16 cellular contexts compared by ENCODE assay signal in the genomic region with DNA sequence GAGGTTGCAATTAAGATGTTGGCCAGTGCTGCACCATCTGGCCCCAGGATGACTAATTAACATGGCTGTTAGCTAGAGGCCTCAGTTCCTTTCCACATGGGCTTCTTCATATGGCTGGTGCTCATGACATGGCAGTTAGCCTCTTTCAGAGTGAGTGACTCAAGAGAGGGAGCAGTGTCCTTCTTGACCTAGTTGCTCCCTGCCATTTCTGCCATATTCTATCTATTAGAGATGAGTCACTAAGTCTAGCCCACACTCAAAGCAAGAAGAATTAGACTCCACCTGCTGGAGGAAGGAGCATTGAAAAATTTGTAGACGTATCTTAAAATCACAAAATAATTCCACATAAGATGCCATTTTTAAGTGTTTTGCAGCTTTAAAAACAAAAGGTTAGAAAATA.
"Had no signal": no experiment of that assay in that cellular context is flagged by ENCODE, and none has a peak within 500 bp of the region (broad histone marks: within the 10 kb centered on the region; RNA-seq: fewer than 3 reads in every experiment).

No MANE protein-coding gene starts in this region.

- H3K27me3 ChIP-seq: right atrium auricular region, thyroid gland had no signal

- H3K4me1 ChIP-seq: right atrium auricular region, thyroid gland had no signal

- ATAC-seq: left ventricle myocardium superior; natural killer cell; stimulated activated naive B cell treated with anti-CD40 and anti-IgM and Interleukin-4, amounts not matched to agents 10 μg/mL and 1 μg/mL and 100 μg/mL, for 72 hours; WTC11 had no signal

- H3K4me3 Mint-ChIP-seq: activated CD4-positive, alpha-beta memory T cell treated with anti-CD3 and anti-CD28 coated beads, Interleukin-2, amount 10 ng/mL, durations not matched to agents 7 days and 5 days; activated T-cell treated with anti-CD3 and anti-CD28 coated beads, Interleukin-2, amount 50 U/mL, for 24 hours; memory B cell; natural killer cell; stimulated activated naive B cell treated with anti-CD40 and anti-IgM and Interleukin-4, amounts not matched to agents 10 μg/mL and 1 μg/mL and 100 μg/mL, for 72 hours; WTC11 had no signal

- H3K36me3 ChIP-seq: right atrium auricular region, thyroid gland had no signal

- H3K4me1 Mint-ChIP-seq: activated CD4-positive, alpha-beta memory T cell treated with anti-CD3 and anti-CD28 coated beads, Interleukin-2, amount 10 ng/mL, durations not matched to agents 7 days and 5 days; memory B cell; natural killer cell; stimulated activated naive B cell treated with anti-CD40 and anti-IgM and Interleukin-4, amounts not matched to agents 10 μg/mL and 1 μg/mL and 100 μg/mL, for 72 hours; WTC11 had no signal

- H3K36me3 Mint-ChIP-seq: memory B cell; natural killer cell; stimulated activated naive B cell treated with anti-CD40 and anti-IgM and Interleukin-4, amounts not matched to agents 10 μg/mL and 1 μg/mL and 100 μg/mL, for 72 hours had no signal

- DNase-seq: activated CD4-positive, alpha-beta memory T cell treated with anti-CD3 and anti-CD28 coated beads, Interleukin-2, amount 10 ng/mL, durations not matched to agents 7 days and 5 days; activated CD4-positive, alpha-beta T cell treated with anti-CD3 and anti-CD28 coated beads for 4 hours; activated naive CD4-positive, alpha-beta T cell treated with anti-CD3 and anti-CD28 coated beads, Interleukin-2, amount 50 U/mL, for 16 hours; activated T-cell treated with anti-CD3 and anti-CD28 coated beads, Interleukin-2, amount 50 U/mL, for 24 hours; left ventricle myocardium superior; natural killer cell; nucleus accumbens; posterior cingulate gyrus; stimulated activated CD4-positive, alpha-beta T cell treated with anti-CD3 and anti-CD28 coated beads, Interleukin-15, amount 100 ng/mL, for 24 hours; stimulated activated CD4-positive, alpha-beta T cell treated with anti-CD3 and anti-CD28 coated beads, Interleukin-4, amount 100 ng/mL, for 1 hour; stimulated activated naive B cell treated with anti-CD40 and anti-IgM and Interleukin-4, amounts not matched to agents 10 μg/mL and 1 μg/mL and 100 μg/mL, for 72 hours; thyroid gland had no signal

- H3K9me3 ChIP-seq: thyroid gland had no signal

- H3K27ac ChIP-seq: right atrium auricular region, skin epidermis, thyroid gland had no signal

- H3K4me3 ChIP-seq: right atrium auricular region, skin epidermis, thyroid gland had no signal

- H3K27me3 Mint-ChIP-seq: activated CD4-positive, alpha-beta memory T cell treated with anti-CD3 and anti-CD28 coated beads, Interleukin-2, amount 10 ng/mL, durations not matched to agents 7 days and 5 days; activated T-cell treated with anti-CD3 and anti-CD28 coated beads, Interleukin-2, amount 50 U/mL, for 24 hours; memory B cell; stimulated activated naive B cell treated with anti-CD40 and anti-IgM and Interleukin-4, amounts not matched to agents 10 μg/mL and 1 μg/mL and 100 μg/mL, for 72 hours had no signal

- H3K27ac Mint-ChIP-seq: activated CD4-positive, alpha-beta memory T cell treated with anti-CD3 and anti-CD28 coated beads, Interleukin-2, amount 10 ng/mL, durations not matched to agents 7 days and 5 days; activated T-cell treated with anti-CD3 and anti-CD28 coated beads, Interleukin-2, amount 50 U/mL, for 24 hours; memory B cell; natural killer cell; stimulated activated naive B cell treated with anti-CD40 and anti-IgM and Interleukin-4, amounts not matched to agents 10 μg/mL and 1 μg/mL and 100 μg/mL, for 72 hours; WTC11 had no signal
